Comparison of ENCODE assay signal across 8 cellular contexts in the genomic region with DNA sequence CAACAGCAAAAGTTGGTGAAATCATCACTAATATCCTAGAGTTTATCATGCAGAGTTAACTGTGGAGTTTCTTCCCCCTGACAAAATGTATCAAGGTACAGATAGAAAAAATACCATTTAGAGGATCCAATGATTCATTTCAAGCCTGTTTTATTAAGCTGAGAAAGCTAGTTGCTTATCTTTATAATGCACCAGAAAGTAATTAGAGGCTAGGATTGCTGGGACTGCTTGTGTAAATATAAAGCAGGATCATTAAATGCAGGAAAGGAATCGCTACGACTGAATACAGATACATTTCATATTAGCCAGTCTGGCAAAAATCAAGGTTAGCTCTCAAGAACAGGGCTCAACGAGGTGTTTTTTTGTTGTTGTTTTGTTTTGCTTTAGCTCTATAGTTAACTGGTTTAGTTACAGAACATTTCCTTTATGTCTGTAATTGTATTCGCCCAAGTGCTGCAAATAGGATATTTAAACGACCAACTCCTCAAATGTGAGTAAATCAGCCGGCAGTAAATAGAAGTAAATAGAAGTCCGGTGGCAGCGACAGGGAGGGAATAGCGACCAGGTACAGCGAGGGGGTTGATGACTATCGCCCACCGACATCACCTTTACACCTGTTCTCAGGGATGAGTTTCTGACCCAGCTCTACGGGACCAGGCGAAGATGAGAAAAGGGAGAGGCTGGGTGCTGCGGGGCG. TPM values are rescaled to one million over a fixed set of nuclear protein-coding genes. Genes with fewer than 3 reads are reported as not detected.
A peak's percentile ranks its signal among the peaks of the same experiment; 100 is the strongest.
DNase-seq lines count a peak whose midpoint lies in the region; ATAC-seq and TF ChIP-seq lines count a peak whose summit lies in the region.

No MANE protein-coding gene starts in this region.

- H2AFZ ChIP-seq in mesenchymal stem cell (ENCODE audit: low read depth, low read length): peak overlapping the region; percentile 82

- H3K4me3 ChIP-seq in breast epithelium (peak overlapping the region; percentile 77 to 93 (median 89)), mesenchymal stem cell (ENCODE audit: insufficient read depth in 1 of 2, low read depth in 1 of 2, low read length in 2 of 2) (peak overlapping the region; percentile 85 to 94), aorta (ENCODE audit: low read length in 2 of 2) (peak overlapping the region; percentile 64 to 99)

- H3K9ac ChIP-seq in mesenchymal stem cell (ENCODE audit: low read length): peak overlapping the region; percentile 96

- H3K79me1 ChIP-seq in mesenchymal stem cell (replicated peaks; ENCODE audit: low read length, poor library complexity, severe bottlenecking): peaks cover 2% of the 10 kb centered on the region

- no peaks in the 10 kb centered on the region for H3K27me3 ChIP-seq in breast epithelium
- H3K27me3 ChIP-seq in mesenchymal stem cell (ENCODE audit: control insufficient read depth in 1 of 2, insufficient read depth in 1 of 2, low read length in 2 of 2): no peaks in the 10 kb centered on the region
- H3K27me3 ChIP-seq in aorta (ENCODE audit: control insufficient read depth in 1 of 2, insufficient read depth in 2 of 2, low read length in 1 of 2): no peaks in the 10 kb centered on the region

- peak overlapping the region; percentile 97 to 99 for H3K4ac ChIP-seq in mesenchymal stem cell (ENCODE audit: low read depth in 1 of 2, low read length in 2 of 2)

- H4K8ac ChIP-seq in mesenchymal stem cell (ENCODE audit: low read length): peak overlapping the region; percentile 97

- peak; percentile 84 for DNase-seq in DMS153 treated with DMSO at 0.1 percent for 48 hours (lab: John Stamatoyannopoulos, UW; ENCODE audit: unreplicated experiment)
- DNase-seq in LoVo (ENCODE audit: low spot score): peak; percentile 18
- no peak for DNase-seq in breast epithelium (ENCODE audit: low spot score in 2 of 2)
- DNase-seq in mesenchymal stem cell: peak; percentile 31
- no peak for DNase-seq in aorta
- DNase-seq in NOMO-1 (lab: John Stamatoyannopoulos, UW; ENCODE audit: unreplicated experiment in 2 of 2): no peak
- no peak for DNase-seq in GM19238 (ENCODE audit: insufficient read length, low spot score)
- DNase-seq in HK-2 (ENCODE audit: unreplicated experiment): no peak

- peak overlapping the region; percentile 44 to 83 for H3K23ac ChIP-seq in mesenchymal stem cell (ENCODE audit: low read length in 2 of 2)

- H3K27ac ChIP-seq in breast epithelium (peak overlapping the region; percentile 99), mesenchymal stem cell (ENCODE audit: low read length, poor library complexity, severe bottlenecking) (peak overlapping the region; percentile 28), aorta (ENCODE audit: low read depth in 1 of 2, low read length in 2 of 2) (peak overlapping the region in 1 of 2 donors; percentile 100)

- H3K36me3 ChIP-seq in breast epithelium: no peaks in the 10 kb centered on the region
- peaks cover 0 to 2% of the 10 kb centered on the region in 2 experiments for H3K36me3 ChIP-seq in mesenchymal stem cell (ENCODE audit: control insufficient read depth in 1 of 2, insufficient read depth in 2 of 2, low read depth in 1 of 2, low read length in 2 of 2)
- no peaks in the 10 kb centered on the region for H3K36me3 ChIP-seq in aorta (ENCODE audit: control insufficient read depth in 1 of 2, insufficient read depth in 2 of 2, low read length in 1 of 2)

- TF ChIP-seq CTCF in breast epithelium (IDR thresholded peaks at IDR 0.05): no peak

- H2BK15ac ChIP-seq in mesenchymal stem cell (ENCODE audit: low read depth, poor library complexity, severe bottlenecking): peak overlapping the region; percentile 99

- 4% methylated on average over 7 of the region's 16 CpGs for WGBS in mesenchymal stem cell
- WGBS in aorta, 2 donors: 0% methylated on average over 15 to 16 of the region's 16 CpGs

- intact Hi-C loops in breast epithelium (cut with DNase I; ENCODE audit: low total_unique reads) (no loop called here), aorta (cut with DNase I) (loop anchor here (5.0 kb wide), 3 partner anchors 39 to 369 kb away; a partner anchor contains a TSS)

- peak overlapping the region in 1 of 2 experiments; percentile 90 for H3K14ac ChIP-seq in mesenchymal stem cell (ENCODE audit: low read length in 2 of 2)

- no peak overlapping the region for H2AK5ac ChIP-seq in mesenchymal stem cell (ENCODE audit: low read length, severe bottlenecking)

- H3K4me1 ChIP-seq in breast epithelium (no peaks in the 10 kb centered on the region), mesenchymal stem cell (ENCODE audit: control insufficient read depth, insufficient read depth, low read depth, low read length) (peaks cover 13% of the 10 kb centered on the region), aorta (ENCODE audit: control insufficient read depth in 1 of 2, insufficient read depth in 2 of 2, low read length in 2 of 2) (peaks cover 0 to 1% of the 10 kb centered on the region in 2 donors)

- no peak overlapping the region for H2BK5ac ChIP-seq in mesenchymal stem cell (ENCODE audit: low read depth, low read length, poor library complexity, severe bottlenecking)

- no peak for TF ChIP-seq POLR2A in breast epithelium (IDR thresholded peaks at IDR 0.05)

- peak overlapping the region; percentile 54 to 82 for H2BK12ac ChIP-seq in mesenchymal stem cell (ENCODE audit: low read length in 2 of 2)

- H3K4me2 ChIP-seq in mesenchymal stem cell (ENCODE audit: low read length, poor library complexity, severe bottlenecking): peak overlapping the region; percentile 82

- peak overlapping the region; percentile 91 for H2BK120ac ChIP-seq in mesenchymal stem cell (ENCODE audit: low read depth, low read length)

- H4K91ac ChIP-seq in mesenchymal stem cell (ENCODE audit: low read length): peak overlapping the region; percentile 97

- H3K9me3 ChIP-seq in breast epithelium: no peaks in the 10 kb centered on the region
- no peaks in the 10 kb centered on the region for H3K9me3 ChIP-seq in mesenchymal stem cell (ENCODE audit: control insufficient read depth, low read length)
- no peaks in the 10 kb centered on the region for H3K9me3 ChIP-seq in aorta (ENCODE audit: control insufficient read depth, low read length)

- ATAC-seq in aorta (ENCODE audit: low FRiP score): no peak

- H3K18ac ChIP-seq in mesenchymal stem cell (ENCODE audit: low read depth in 1 of 2, low read length in 2 of 2): peak overlapping the region; percentile 97 to 99

RNA-seq across cellular contexts. Expression of a gene that starts 0.7 kb away (rescaled TPM):
- total RNA-seq in breast epithelium (10 to 100 TPM; 23.4 to 40.1 (median 34.4) TPM), aorta (10 to 100 TPM; 34.1 to 38.7 TPM)
- polyA plus RNA-seq in mesenchymal stem cell (2013, experiment 1 of 2): 57.8 TPM
- 59.2 TPM for polyA plus RNA-seq in mesenchymal stem cell (2013, experiment 2 of 2)
- polyA plus RNA-seq in aorta: 10 to 100 TPM; 18.6 to 29.7 TPM

RNA-seq across cellular contexts. Expression of a gene that starts 36.7 kb away (rescaled TPM):
- 1 to 10 TPM in 2 of 3 donors, under 1 TPM in 1; 0.32 to 3.3 (median 2.3) TPM for total RNA-seq in breast epithelium
- polyA plus RNA-seq in mesenchymal stem cell (2013, experiment 1 of 2): 0.14 TPM
- polyA plus RNA-seq in mesenchymal stem cell (2013, experiment 2 of 2): 0.11 TPM
- total RNA-seq in aorta: 1 to 10 TPM; 3.3 to 3.6 TPM
- polyA plus RNA-seq in aorta: under 1 TPM in 1 of 2 donors, not detected in 1; 0.82 TPM

Comparison
In these comparisons a context has a peak if more than half of its experiments do, and no peak if none do; other contexts are left out.
1. DNase-seq: peak in DMS153 treated with DMSO at 0.1 percent for 48 hours (single experiment), LoVo (single experiment) and mesenchymal stem cell (single experiment); none in breast epithelium (0 of 2), aorta (0 of 2), NOMO-1 (0 of 2), GM19238 (single experiment) and HK-2 (single experiment).
2. Peak in every context shown above with its lines, with median percentiles within 50 percentile points of each other: H3K4me3 ChIP-seq.